ENCODE assay signal across 10 cellular contexts in the genomic region with DNA sequence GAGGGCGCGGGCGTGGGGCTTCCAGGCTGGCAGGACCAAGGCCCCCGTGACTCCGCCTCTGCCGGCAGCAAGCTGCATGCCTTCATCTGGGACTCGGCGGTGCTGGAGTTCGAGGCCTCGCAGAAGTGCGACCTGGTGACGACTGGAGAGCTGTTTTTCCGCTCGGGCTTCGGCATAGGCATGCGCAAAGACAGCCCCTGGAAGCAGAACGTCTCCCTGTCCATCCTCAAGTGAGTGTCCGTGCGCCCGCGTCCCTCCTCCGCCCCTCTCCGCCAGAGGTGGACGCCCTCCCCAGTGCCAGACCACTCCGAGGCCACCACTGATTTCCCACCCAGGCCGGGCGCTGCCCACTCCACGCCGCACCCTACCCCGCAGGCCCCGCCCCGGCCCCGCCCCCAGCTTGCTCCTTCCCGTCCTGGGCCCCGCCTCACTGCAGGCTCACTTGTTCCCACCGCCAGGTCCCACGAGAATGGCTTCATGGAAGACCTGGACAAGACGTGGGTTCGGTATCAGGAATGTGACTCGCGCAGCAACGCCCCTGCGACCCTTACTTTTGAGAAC. TPM values are rescaled to one million over a fixed set of nuclear protein-coding genes. Genes with fewer than 3 reads are reported as not detected.
DNase-seq lines count a peak whose midpoint lies in the region; ATAC-seq, FAIRE-seq and TF ChIP-seq lines count a peak whose summit lies in the region.
"Had no signal": no experiment of that assay in that cellular context is flagged by ENCODE, and none has a peak within 500 bp of the region (broad histone marks: within the 10 kb centered on the region; RNA-seq: fewer than 3 reads in every experiment).

No MANE protein-coding gene starts in this region.

- peaks cover 93% of the 10 kb centered on the region for H3K27me3 ChIP-seq in A673 (replicated peaks; ENCODE audit: insufficient read depth, low read depth, low read length, poor library complexity)
- H3K27me3 ChIP-seq in HUES64 (ENCODE audit: insufficient read depth, low read length), result peaks cover 99% of the 10 kb centered on the region
- peaks cover 26 to 30% of the 10 kb centered on the region in 2 experiments for H3K27me3 ChIP-seq in endothelial cell of umbilical vein (ENCODE audit: control insufficient read depth in 2 of 2, insufficient read depth in 2 of 2, low read length in 2 of 2)

- intact Hi-C loops in A673 (cut with micrococcal nuclease; ENCODE audit: unreplicated experiment) (no loop called here), endothelial cell of umbilical vein (cut with micrococcal nuclease) (no loop called here)

- H4K20me1 ChIP-seq in endothelial cell of umbilical vein (replicated peaks; ENCODE audit: control insufficient read depth, extremely low read depth, insufficient read depth, low read length), result no peaks in the 10 kb centered on the region

- CTCF ChIA-PET in A673 (lab: Charles Lee), result interaction anchor here (0.7 to 1.2 kb wide), 2 partner anchors 54 to 95 kb away, joined by 8 to 10 read pairs; a partner anchor contains a TSS
- CTCF ChIA-PET in endothelial cell of umbilical vein (lab: Charles Lee), result interaction anchor here (1.2 to 1.8 kb wide), 4 partner anchors 8 to 73 kb away, joined by 4 to 12 read pairs (median 6); no protein-coding TSS in a partner anchor

- H3K9me3 ChIP-seq in A673 (ENCODE audit: low read depth, low read length, poor library complexity, severe bottlenecking) (no peaks in the 10 kb centered on the region), HUES64 (ENCODE audit: insufficient read depth, low read depth, low read length) (no peaks in the 10 kb centered on the region), endothelial cell of umbilical vein (replicated peaks; ENCODE audit: control insufficient read depth, insufficient read depth, low read length) (no peaks in the 10 kb centered on the region)

- H3K4me2 ChIP-seq in endothelial cell of umbilical vein (ENCODE audit: insufficient read depth, low read length), result peak overlapping the region; percentile 48

- ATAC-seq in GM21390 (IDR thresholded peaks at IDR 0.05; ENCODE audit: unreplicated experiment), result no peak

- no peak for FAIRE-seq in endothelial cell of umbilical vein (lab: Jason Lieb, UNC)

- H3K36me3 ChIP-seq in A673 (ENCODE audit: insufficient read depth, low read length, poor library complexity, severe bottlenecking) (no peaks in the 10 kb centered on the region), HUES64 (ENCODE audit: insufficient read depth, low read length) (no peaks in the 10 kb centered on the region), endothelial cell of umbilical vein (ENCODE audit: control insufficient read depth in 2 of 2, extremely low read depth in 1 of 2, insufficient read depth in 2 of 2, low read length in 2 of 2) (no peaks in the 10 kb centered on the region)

- DNase-seq in A673 (ENCODE audit: low spot score), result peak; percentile 76
- peak; percentile 14 for DNase-seq in endothelial cell of umbilical vein (ENCODE audit: low read depth, low spot score)
- DNase-seq in lung microvascular endothelial cell (ENCODE audit: low read depth in 2 of 2), result peak; percentile 21
- DNase-seq in midbrain (lab: John Stamatoyannopoulos, UW), result no peak
- no peak for DNase-seq in NCI-H1105 treated with DMSO at 0.1 percent for 48 hours (lab: John Stamatoyannopoulos, UW)
- DNase-seq in hypothalamus (lab: John Stamatoyannopoulos, UW), result no peak
- DNase-seq: CD4-positive, alpha-beta T cell; T-helper 9 cell had no signal

- TF ChIP-seq CTCF in A673 (conservative IDR thresholded peaks at IDR 0.05; ENCODE audit: low read depth, low read length), result no peak
- TF ChIP-seq CTCF in endothelial cell of umbilical vein (IDR thresholded peaks at IDR 0.05; ENCODE audit: extremely low read depth in 1 of 2, insufficient read depth in 1 of 2, low read depth in 1 of 2, low read length in 2 of 2), result no peak

- POLR2A ChIA-PET in A673 (lab: Charles Lee; ENCODE audit: low non-redundant PET) (no interaction called here), endothelial cell of umbilical vein (lab: Charles Lee) (interaction anchor here (0.8 kb wide), 1 partner anchor 60 kb away, joined by 4 read pairs; no protein-coding TSS in a partner anchor)

- peak overlapping the region; percentile 88 for H2AFZ ChIP-seq in endothelial cell of umbilical vein (ENCODE audit: low read depth, low read length)

- no peak overlapping the region for H3K27ac ChIP-seq in A673 (ENCODE audit: low read depth, low read length, poor library complexity, severe bottlenecking)
- no peak overlapping the region for H3K27ac ChIP-seq in HUES64 (ENCODE audit: low read depth, low read length)
- no peak overlapping the region for H3K27ac ChIP-seq in endothelial cell of umbilical vein (ENCODE audit: insufficient read depth, low read depth, low read length)

- no peaks in the 10 kb centered on the region for H3K79me2 ChIP-seq in endothelial cell of umbilical vein (ENCODE audit: control insufficient read depth, insufficient read depth, low read length)

- H3K9me1 ChIP-seq in endothelial cell of umbilical vein (replicated peaks; ENCODE audit: control insufficient read depth, extremely low read depth, insufficient read depth, low read length), result no peaks in the 10 kb centered on the region

- TF ChIP-seq POLR2A in endothelial cell of umbilical vein (IDR thresholded peaks at IDR 0.05; ENCODE audit: low read depth, low read length), result no peak

- dilution Hi-C loops in endothelial cell of umbilical vein (cut with MboI; ENCODE audit: extremely low pct_ligation_motif_present, low sequenced_read_pairs), result no loop called here

- BruUV-seq in A673 (replicated peaks; lab: Mats Ljungman, UMichigan) (no TSS peak), endothelial cell of umbilical vein (replicated peaks; lab: Mats Ljungman, UMichigan) (no TSS peak)

- WGBS in HUES64, result 22% methylated on average over 43 of the region's 43 CpGs

- no peak overlapping the region for H3K9ac ChIP-seq in HUES64 (ENCODE audit: low read depth, low read length)
- no peak overlapping the region for H3K9ac ChIP-seq in endothelial cell of umbilical vein (replicated peaks; ENCODE audit: extremely low read depth, insufficient read depth, low read length)

- H3K4me3 ChIP-seq in A673 (ENCODE audit: low read depth, low read length, poor library complexity, severe bottlenecking) (peak overlapping the region; percentile 36), HUES64 (ENCODE audit: low read length) (peak overlapping the region; percentile 52), endothelial cell of umbilical vein (replicated peaks in 1 of 3; ENCODE audit: insufficient read depth in 1 of 3, low read depth in 1 of 3, low read length in 3 of 3) (peak overlapping the region in 2 of 3 experiments; percentile 11 to 24)

- H3K4me1 ChIP-seq in A673 (ENCODE audit: insufficient read depth, low read length, poor library complexity, severe bottlenecking) (peaks cover 15% of the 10 kb centered on the region), HUES64 (ENCODE audit: insufficient read depth, low read length) (no peaks in the 10 kb centered on the region), endothelial cell of umbilical vein (ENCODE audit: control insufficient read depth, extremely low read depth, insufficient read depth, low read length) (peaks cover 3% of the 10 kb centered on the region)

RNA-seq across cellular contexts. Expression of gene LRRC26, which starts 6.7 kb away (rescaled TPM):
- total RNA-seq in A673 (2021) (not detected in 2 replicates), endothelial cell of umbilical vein (not detected in 2 replicates), lung microvascular endothelial cell (not detected in 2 replicates)
- 0.35 TPM for polyA plus RNA-seq in HUES64 (2013, experiment 1 of 2)
- polyA plus RNA-seq in HUES64 (2013, experiment 2 of 2), result not detected
- polyA plus RNA-seq in endothelial cell of umbilical vein, result 0.08 TPM in 1 of 2 replicates, not detected in the other
- not detected in 2 replicates for polyA plus RNA-seq in endothelial cell of umbilical vein (2011; cell fraction: cytosol; rRNA removed)
- not detected in 2 replicates for polyA plus RNA-seq in endothelial cell of umbilical vein (2011; cell fraction: nucleus; rRNA removed)
- not detected in 2 replicates for polyA plus RNA-seq in endothelial cell of umbilical vein (2012)
- polyA minus RNA-seq in endothelial cell of umbilical vein, result not detected in 2 replicates
- polyA minus RNA-seq in endothelial cell of umbilical vein (2011; cell fraction: cytosol; rRNA and poly(A)+ RNA removed), result 3.0 TPM
- polyA minus RNA-seq in endothelial cell of umbilical vein (2011; cell fraction: nucleus; rRNA and poly(A)+ RNA removed), result not detected in 2 replicates
- total RNA-seq: CD4-positive, alpha-beta T cell had no signal

RNA-seq across cellular contexts. Expression of gene TMEM210, which starts 8.7 kb away (rescaled TPM):
- not detected in 2 replicates for total RNA-seq in A673 (2021)
- polyA plus RNA-seq in HUES64 (2013, experiment 1 of 2), result not detected
- not detected for polyA plus RNA-seq in HUES64 (2013, experiment 2 of 2)
- total RNA-seq in endothelial cell of umbilical vein, result not detected in 2 replicates
- not detected in 2 replicates for polyA plus RNA-seq in endothelial cell of umbilical vein
- polyA plus RNA-seq in endothelial cell of umbilical vein (2011; cell fraction: cytosol; rRNA removed), result not detected in 2 replicates
- polyA plus RNA-seq in endothelial cell of umbilical vein (2011; cell fraction: nucleus; rRNA removed), result not detected in 2 replicates
- not detected in 2 replicates for polyA plus RNA-seq in endothelial cell of umbilical vein (2012)
- polyA minus RNA-seq in endothelial cell of umbilical vein, result not detected in 2 replicates
- not detected for polyA minus RNA-seq in endothelial cell of umbilical vein (2011; cell fraction: cytosol; rRNA and poly(A)+ RNA removed)
- polyA minus RNA-seq in endothelial cell of umbilical vein (2011; cell fraction: nucleus; rRNA and poly(A)+ RNA removed), result not detected in 2 replicates
- total RNA-seq in lung microvascular endothelial cell, result not detected in 2 replicates
- total RNA-seq: CD4-positive, alpha-beta T cell had no signal

RNA-seq across cellular contexts. Expression of gene GRIN1, which starts 24.2 kb away (rescaled TPM):
- total RNA-seq in A673 (2021), result 0.17 and 0.52 TPM in 2 replicates
- polyA plus RNA-seq in HUES64 (2013, experiment 1 of 2), result 0.55 TPM
- polyA plus RNA-seq in HUES64 (2013, experiment 2 of 2), result 0.51 TPM
- not detected in 2 replicates for total RNA-seq in endothelial cell of umbilical vein
- polyA plus RNA-seq in endothelial cell of umbilical vein, result not detected in 2 replicates
- not detected in 2 replicates for polyA plus RNA-seq in endothelial cell of umbilical vein (2011; cell fraction: cytosol; rRNA removed)
- polyA plus RNA-seq in endothelial cell of umbilical vein (2011; cell fraction: nucleus; rRNA removed), result 0.13 and 0.18 TPM in 2 replicates
- polyA plus RNA-seq in endothelial cell of umbilical vein (2012), result 0.14 and 0.48 TPM in 2 replicates
- polyA minus RNA-seq in endothelial cell of umbilical vein, result 0.04 TPM in 1 of 2 replicates, not detected in the other
- 2.7 TPM for polyA minus RNA-seq in endothelial cell of umbilical vein (2011; cell fraction: cytosol; rRNA and poly(A)+ RNA removed)
- not detected in 2 replicates for polyA minus RNA-seq in endothelial cell of umbilical vein (2011; cell fraction: nucleus; rRNA and poly(A)+ RNA removed)
- total RNA-seq in lung microvascular endothelial cell, result under 0.01 and 0.22 TPM in 2 replicates
- total RNA-seq: CD4-positive, alpha-beta T cell had no signal

RNA-seq across cellular contexts. Expression of gene ANAPC2, which starts 25.2 kb away (rescaled TPM):
- total RNA-seq in A673 (2021) (49.6 and 54.1 TPM in 2 replicates), endothelial cell of umbilical vein (69.2 and 70.0 TPM in 2 replicates), lung microvascular endothelial cell (13.7 and 16.9 TPM in 2 replicates)
- 21.6 TPM for polyA plus RNA-seq in HUES64 (2013, experiment 1 of 2)
- 17.9 TPM for polyA plus RNA-seq in HUES64 (2013, experiment 2 of 2)
- polyA plus RNA-seq in endothelial cell of umbilical vein, result 44.8 and 57.5 TPM in 2 replicates
- 20.7 and 26.9 TPM in 2 replicates for polyA plus RNA-seq in endothelial cell of umbilical vein (2011; cell fraction: cytosol; rRNA removed)
- 210 and 226 TPM in 2 replicates for polyA plus RNA-seq in endothelial cell of umbilical vein (2011; cell fraction: nucleus; rRNA removed)
- 36.4 and 41.9 TPM in 2 replicates for polyA plus RNA-seq in endothelial cell of umbilical vein (2012)
- polyA minus RNA-seq in endothelial cell of umbilical vein, result 30.7 and 36.8 TPM in 2 replicates
- 81.3 TPM for polyA minus RNA-seq in endothelial cell of umbilical vein (2011; cell fraction: cytosol; rRNA and poly(A)+ RNA removed)
- 51.5 and 52.1 TPM in 2 replicates for polyA minus RNA-seq in endothelial cell of umbilical vein (2011; cell fraction: nucleus; rRNA and poly(A)+ RNA removed)

RNA-seq across cellular contexts. Expression of gene SSNA1, which starts 25.3 kb away (rescaled TPM):
- 86.8 and 87.3 TPM in 2 replicates for total RNA-seq in A673 (2021)
- polyA plus RNA-seq in HUES64 (2013, experiment 1 of 2), result 60.6 TPM
- polyA plus RNA-seq in HUES64 (2013, experiment 2 of 2), result 72.3 TPM
- total RNA-seq in endothelial cell of umbilical vein, result 89.0 and 90.5 TPM in 2 replicates
- polyA plus RNA-seq in endothelial cell of umbilical vein, result 146 and 162 TPM in 2 replicates
- polyA plus RNA-seq in endothelial cell of umbilical vein (2011; cell fraction: cytosol; rRNA removed), result 105 and 133 TPM in 2 replicates
- polyA plus RNA-seq in endothelial cell of umbilical vein (2011; cell fraction: nucleus; rRNA removed), result 40.9 and 47.5 TPM in 2 replicates
- polyA plus RNA-seq in endothelial cell of umbilical vein (2012), result 64.0 and 77.7 TPM in 2 replicates
- polyA minus RNA-seq in endothelial cell of umbilical vein, result 21.4 and 27.1 TPM in 2 replicates
- polyA minus RNA-seq in endothelial cell of umbilical vein (2011; cell fraction: cytosol; rRNA and poly(A)+ RNA removed), result 54.2 TPM
- polyA minus RNA-seq in endothelial cell of umbilical vein (2011; cell fraction: nucleus; rRNA and poly(A)+ RNA removed), result 7.1 and 9.3 TPM in 2 replicates
- total RNA-seq in lung microvascular endothelial cell, result 85.4 and 97.4 TPM in 2 replicates

Comparison
In these comparisons a context has a peak if more than half of its experiments do, and no peak if none do; other contexts are left out.
1. DNase-seq: peak in A673 (single experiment), endothelial cell of umbilical vein (single experiment) and lung microvascular endothelial cell (2 of 2); none in midbrain (single experiment), NCI-H1105 treated with DMSO at 0.1 percent for 48 hours (single experiment) and hypothalamus (0 of 51).
2. Peak in every context shown above with its lines, with median percentiles within 50 percentile points of each other: H3K4me3 ChIP-seq.